ENCODE assay signal across 27 cellular contexts in genomic region chr10:110540038-110540437, GRCh38. TPM values are rescaled to one million over a fixed set of nuclear protein-coding genes. Genes with fewer than 3 reads are reported as not detected.
DNase-seq lines count a peak whose midpoint lies in the region; ATAC-seq and TF ChIP-seq lines count a peak whose summit lies in the region.
"Had no signal": no experiment of that assay in that cellular context is flagged by ENCODE, and none has a peak within 500 bp of the region (broad histone marks: within the 10 kb centered on the region; RNA-seq: fewer than 3 reads in every experiment).

No MANE protein-coding gene starts in this region.

- no peaks in the 10 kb centered on the region for H3K79me1 ChIP-seq in IMR-90 (ENCODE audit: low read depth in 1 of 2, low read length in 2 of 2)

- H3K4me3 Mint-ChIP-seq in activated CD8-positive, alpha-beta T cell treated with anti-CD3 and anti-CD28 coated beads for 36 hours, result no peak overlapping the region
- H3K4me3 Mint-ChIP-seq in activated CD8-positive, alpha-beta T cell treated with anti-CD3 and anti-CD28 coated beads, Interleukin-2, amount 10 ng/mL, durations not matched to agents 7 days and 5 days, result no peak overlapping the region
- H3K4me3 Mint-ChIP-seq in activated naive CD8-positive, alpha-beta T cell treated with anti-CD3 and anti-CD28 coated beads for 36 hours, result no peak overlapping the region
- H3K4me3 Mint-ChIP-seq in stimulated activated effector memory CD8-positive, alpha-beta T cell treated with anti-CD3 and anti-CD28 coated beads, Interleukin-12 subunit alpha, Interleukin-12 subunit beta, amount 100 ng/mL, for 72 hours, result no peak overlapping the region
- H3K4me3 Mint-ChIP-seq: IgD-negative memory B cell, memory B cell, naive B cell had no signal

- H3K56ac ChIP-seq in IMR-90 (ENCODE audit: extremely low read depth, insufficient read depth, low read length), result no peak overlapping the region

- H4K20me1 ChIP-seq in IMR-90 (ENCODE audit: insufficient read depth, low read length), result no peaks in the 10 kb centered on the region

- POLR2A ChIA-PET in activated CD8-positive, alpha-beta T cell treated with anti-CD3 and anti-CD28 coated beads for 36 hours (lab: Charles Lee), result interaction anchor here (0.7 to 2.1 kb wide), 3 partner anchors 9 to 35 kb away, joined by 4 to 5 read pairs (median 4); no protein-coding TSS in a partner anchor
- POLR2A ChIA-PET in activated CD8-positive, alpha-beta T cell treated with anti-CD3 and anti-CD28 coated beads, Interleukin-2, amount 10 ng/mL, durations not matched to agents 7 days and 5 days (lab: Charles Lee), result interaction anchor here (0.6 kb wide), 1 partner anchor 33 kb away, joined by 3 read pairs; no protein-coding TSS in a partner anchor
- POLR2A ChIA-PET in IMR-90 (lab: Charles Lee; ENCODE audit: unreplicated experiment), result no interaction called here

- WGBS in IMR-90 (ENCODE audit: extremely low coverage in 2 of 2, insufficient read length in 1 of 2), 2 experiments, result no CpG with 5 or more reads among the region's 1 CpG

- H3K27ac Mint-ChIP-seq in activated CD8-positive, alpha-beta T cell treated with anti-CD3 and anti-CD28 coated beads for 36 hours, result no peak overlapping the region
- no peak overlapping the region for H3K27ac Mint-ChIP-seq in activated CD8-positive, alpha-beta T cell treated with anti-CD3 and anti-CD28 coated beads, Interleukin-2, amount 10 ng/mL, durations not matched to agents 7 days and 5 days
- peak overlapping the region; percentile 11 for H3K27ac Mint-ChIP-seq in activated naive CD8-positive, alpha-beta T cell treated with anti-CD3 and anti-CD28 coated beads for 36 hours
- peak overlapping the region; percentile 19 for H3K27ac Mint-ChIP-seq in stimulated activated effector memory CD8-positive, alpha-beta T cell treated with anti-CD3 and anti-CD28 coated beads, Interleukin-12 subunit alpha, Interleukin-12 subunit beta, amount 100 ng/mL, for 72 hours
- H3K27ac Mint-ChIP-seq: IgD-negative memory B cell, memory B cell had no signal

- H2BK120ac ChIP-seq in IMR-90 (ENCODE audit: low read depth, low read length), result no peak overlapping the region

- H2BK20ac ChIP-seq in IMR-90 (ENCODE audit: low read depth, low read length), result no peak overlapping the region

- H4K91ac ChIP-seq in IMR-90 (ENCODE audit: insufficient read depth, low read depth, low read length), result no peak overlapping the region

- H2AK5ac ChIP-seq in IMR-90 (ENCODE audit: low read depth, low read length), result no peak overlapping the region

- no peak overlapping the region for H3K4ac ChIP-seq in IMR-90 (ENCODE audit: low read depth, low read length)

- peak; percentile 6 for ATAC-seq in activated CD8-positive, alpha-beta T cell treated with anti-CD3 and anti-CD28 coated beads for 36 hours
- ATAC-seq in activated CD8-positive, alpha-beta T cell treated with anti-CD3 and anti-CD28 coated beads, Interleukin-2, amount 10 ng/mL, durations not matched to agents 7 days and 5 days, result no peak
- no peak for ATAC-seq in IMR-90 (ENCODE audit: low read depth)
- no peak for ATAC-seq in stimulated activated effector memory CD8-positive, alpha-beta T cell treated with anti-CD3 and anti-CD28 coated beads, Interleukin-12 subunit alpha, Interleukin-12 subunit beta, amount 100 ng/mL, for 72 hours
- no peak for ATAC-seq in esophagus mucosa
- ATAC-seq: heart right ventricle had no signal

- no peaks in the 10 kb centered on the region for H3K27me3 ChIP-seq in IMR-90 (ENCODE audit: control insufficient read depth, insufficient read depth, low read length)
- H3K27me3 ChIP-seq: adrenal gland, BE2C, brain microvascular endothelial cell, heart right ventricle, SJSA1 had no signal

- no peak overlapping the region for H4K5ac ChIP-seq in IMR-90 (ENCODE audit: low read depth, low read length)

- no peak overlapping the region for H3K9ac ChIP-seq in IMR-90 (ENCODE audit: low read depth, low read length)

- TF ChIP-seq POLR2A in IMR-90 (IDR thresholded peaks at IDR 0.05; ENCODE audit: low read depth, low read length), result no peak

- H3K4me3 ChIP-seq in IMR-90 (ENCODE audit: insufficient read depth, low read depth, low read length), result no peak overlapping the region
- H3K4me3 ChIP-seq: adrenal gland, HAP-1, heart right ventricle, SJSA1, skin epidermis had no signal

- no peak overlapping the region for H2AFZ ChIP-seq in IMR-90 (replicated peaks; ENCODE audit: low read length, poor library complexity)

- no peak for TF ChIP-seq RAD21 in IMR-90 (IDR thresholded peaks at IDR 0.05; ENCODE audit: low read length)

- peak overlapping the region; percentile 21; the same call in 1 of the 3 replicates for H2BK15ac ChIP-seq in IMR-90 (ENCODE audit: low read depth, low read length)

- peaks cover 29% of the 10 kb centered on the region for H3K4me1 Mint-ChIP-seq in activated CD8-positive, alpha-beta T cell treated with anti-CD3 and anti-CD28 coated beads for 36 hours (ENCODE audit: low read depth)
- H3K4me1 Mint-ChIP-seq in activated CD8-positive, alpha-beta T cell treated with anti-CD3 and anti-CD28 coated beads, Interleukin-2, amount 10 ng/mL, durations not matched to agents 7 days and 5 days (ENCODE audit: low read depth), result peaks cover 28% of the 10 kb centered on the region
- H3K4me1 Mint-ChIP-seq in activated naive CD8-positive, alpha-beta T cell treated with anti-CD3 and anti-CD28 coated beads for 36 hours, result peaks cover 40% of the 10 kb centered on the region
- H3K4me1 Mint-ChIP-seq in stimulated activated effector memory CD8-positive, alpha-beta T cell treated with anti-CD3 and anti-CD28 coated beads, Interleukin-12 subunit alpha, Interleukin-12 subunit beta, amount 100 ng/mL, for 72 hours, result peaks cover 36% of the 10 kb centered on the region

- H3K36me3 ChIP-seq in IMR-90 (ENCODE audit: control insufficient read depth, insufficient read depth, low read length), result no peaks in the 10 kb centered on the region
- H3K36me3 ChIP-seq: adrenal gland, BE2C, brain microvascular endothelial cell, HAP-1, heart right ventricle, SJSA1 had no signal

- in situ Hi-C loops in IMR-90 (cut with MboI; ENCODE audit: low sequenced_read_pairs), result no loop called here

- H3K9me3 Mint-ChIP-seq in activated CD8-positive, alpha-beta T cell treated with anti-CD3 and anti-CD28 coated beads for 36 hours, result no peaks in the 10 kb centered on the region
- no peaks in the 10 kb centered on the region for H3K9me3 Mint-ChIP-seq in activated CD8-positive, alpha-beta T cell treated with anti-CD3 and anti-CD28 coated beads, Interleukin-2, amount 10 ng/mL, durations not matched to agents 7 days and 5 days (ENCODE audit: insufficient read depth)
- no peaks in the 10 kb centered on the region for H3K9me3 Mint-ChIP-seq in activated naive CD8-positive, alpha-beta T cell treated with anti-CD3 and anti-CD28 coated beads for 36 hours
- H3K9me3 Mint-ChIP-seq in stimulated activated effector memory CD8-positive, alpha-beta T cell treated with anti-CD3 and anti-CD28 coated beads, Interleukin-12 subunit alpha, Interleukin-12 subunit beta, amount 100 ng/mL, for 72 hours, result no peaks in the 10 kb centered on the region
- H3K9me3 Mint-ChIP-seq: IgD-negative memory B cell, memory B cell, naive B cell had no signal

- no peak overlapping the region for H3K23ac ChIP-seq in IMR-90 (ENCODE audit: low read depth, low read length)

- no peak overlapping the region for H3K18ac ChIP-seq in IMR-90 (ENCODE audit: low read depth, low read length)

- no peak for TF ChIP-seq CTCF in activated CD8-positive, alpha-beta T cell treated with anti-CD3 and anti-CD28 coated beads for 36 hours (IDR thresholded peaks at IDR 0.05)
- TF ChIP-seq CTCF in IMR-90 (conservative IDR thresholded peaks at IDR 0.05; ENCODE audit: low read depth, low read length), result no peak

- BruUV-seq in IMR-90 (replicated peaks; lab: Mats Ljungman, UMichigan), result no TSS peak

- dilution Hi-C loops in IMR-90 (cut with HindIII; ENCODE audit: low sequenced_read_pairs, unreplicated experiment), result no loop called here

- no peak overlapping the region for H4K8ac ChIP-seq in IMR-90 (ENCODE audit: low read depth in 2 of 2, low read length in 2 of 2)

- H3K4me2 ChIP-seq in IMR-90 (ENCODE audit: low read depth, low read length), result no peak overlapping the region

- H3K4me1 ChIP-seq in IMR-90 (ENCODE audit: control insufficient read depth, insufficient read depth, low read length), result peaks cover 9% of the 10 kb centered on the region
- H3K4me1 ChIP-seq: adrenal gland, BE2C, HAP-1 had no signal

- no peaks in the 10 kb centered on the region for H3K36me3 Mint-ChIP-seq in activated CD8-positive, alpha-beta T cell treated with anti-CD3 and anti-CD28 coated beads for 36 hours (ENCODE audit: low read depth)
- H3K36me3 Mint-ChIP-seq in activated CD8-positive, alpha-beta T cell treated with anti-CD3 and anti-CD28 coated beads, Interleukin-2, amount 10 ng/mL, durations not matched to agents 7 days and 5 days (ENCODE audit: low read depth), result no peaks in the 10 kb centered on the region
- H3K36me3 Mint-ChIP-seq in activated naive CD8-positive, alpha-beta T cell treated with anti-CD3 and anti-CD28 coated beads for 36 hours, result no peaks in the 10 kb centered on the region
- peaks cover 11% of the 10 kb centered on the region for H3K36me3 Mint-ChIP-seq in stimulated activated effector memory CD8-positive, alpha-beta T cell treated with anti-CD3 and anti-CD28 coated beads, Interleukin-12 subunit alpha, Interleukin-12 subunit beta, amount 100 ng/mL, for 72 hours
- H3K36me3 Mint-ChIP-seq: IgD-negative memory B cell, memory B cell, naive B cell had no signal

- no peak overlapping the region for H3K14ac ChIP-seq in IMR-90 (replicated peaks; ENCODE audit: low read depth, low read length)

- H3K27me3 Mint-ChIP-seq in activated CD8-positive, alpha-beta T cell treated with anti-CD3 and anti-CD28 coated beads for 36 hours, result no peaks in the 10 kb centered on the region
- H3K27me3 Mint-ChIP-seq in activated CD8-positive, alpha-beta T cell treated with anti-CD3 and anti-CD28 coated beads, Interleukin-2, amount 10 ng/mL, durations not matched to agents 7 days and 5 days (ENCODE audit: low read depth), result no peaks in the 10 kb centered on the region
- H3K27me3 Mint-ChIP-seq in activated naive CD8-positive, alpha-beta T cell treated with anti-CD3 and anti-CD28 coated beads for 36 hours, result no peaks in the 10 kb centered on the region
- H3K27me3 Mint-ChIP-seq: IgD-negative memory B cell, memory B cell, naive B cell had no signal

- H3K9me3 ChIP-seq in IMR-90 (ENCODE audit: control insufficient read depth, insufficient read depth, low read length), result no peaks in the 10 kb centered on the region
- H3K9me3 ChIP-seq: adrenal gland, BE2C, HAP-1, heart right ventricle, SJSA1 had no signal

- H3K27ac ChIP-seq in IMR-90 (ENCODE audit: insufficient read depth, low read length), result no peak overlapping the region
- H3K27ac ChIP-seq: adrenal gland, brain microvascular endothelial cell, heart right ventricle, SJSA1, skin epidermis had no signal

- intact Hi-C loops in activated CD8-positive, alpha-beta T cell treated with anti-CD3 and anti-CD28 coated beads for 36 hours (cut with micrococcal nuclease), result no loop called here
- intact Hi-C loops in IMR-90 (cut with micrococcal nuclease), result no loop called here

- no peak overlapping the region for H2AK9ac ChIP-seq in IMR-90 (replicated peaks; ENCODE audit: low read depth, low read length, poor library complexity)

- H2BK5ac ChIP-seq in IMR-90 (ENCODE audit: low read depth, low read length, poor library complexity, severe bottlenecking), result no peak overlapping the region

- CTCF ChIA-PET in activated CD8-positive, alpha-beta T cell treated with anti-CD3 and anti-CD28 coated beads for 36 hours (lab: Charles Lee), result interaction anchor here (0.7 to 4.0 kb wide), 7 partner anchors 10 to 233 kb away, joined by 3 to 14 read pairs (median 5); no protein-coding TSS in a partner anchor
- CTCF ChIA-PET in activated CD8-positive, alpha-beta T cell treated with anti-CD3 and anti-CD28 coated beads, Interleukin-2, amount 10 ng/mL, durations not matched to agents 7 days and 5 days (lab: Charles Lee), result interaction anchor here (0.9 to 1.7 kb wide), 10 partner anchors 10 to 247 kb away, joined by 3 to 6 read pairs (median 4); partner anchors contain the start of gene SMNDC1
- CTCF ChIA-PET in IMR-90 (lab: Yijun Ruan, JAX), result interaction anchor here (0.6 to 0.8 kb wide), 4 partner anchors 10 to 233 kb away, joined by 3 to 5 read pairs (median 4); no protein-coding TSS in a partner anchor

- no peak for DNase-seq in activated CD8-positive, alpha-beta T cell treated with anti-CD3 and anti-CD28 coated beads for 36 hours
- no peak for DNase-seq in activated CD8-positive, alpha-beta T cell treated with anti-CD3 and anti-CD28 coated beads, Interleukin-2, amount 10 ng/mL, durations not matched to agents 7 days and 5 days
- DNase-seq in IMR-90 (no peak), NCI-H526 treated with DMSO at 0.1 percent for 48 hours (lab: John Stamatoyannopoulos, UW) (no peak)
- DNase-seq in activated naive CD8-positive, alpha-beta T cell treated with anti-CD3 and anti-CD28 coated beads for 36 hours, result no peak
- no peak for DNase-seq in stimulated activated effector memory CD8-positive, alpha-beta T cell treated with anti-CD3 and anti-CD28 coated beads, Interleukin-12 subunit alpha, Interleukin-12 subunit beta, amount 100 ng/mL, for 72 hours (ENCODE audit: low spot score in 2 of 2)
- DNase-seq in activated effector memory CD4-positive, alpha-beta T cell treated with anti-CD3 and anti-CD28 coated beads, Interleukin-2, amount 50 U/mL, for 16 hours, result no peak
- DNase-seq: activated CD4-positive, alpha-beta T cell treated with anti-CD3 and anti-CD28 coated beads for 4 hours; adrenal gland; BE2C; brain microvascular endothelial cell; DND-41; effector CD4-positive, alpha-beta T cell; foreskin fibroblast; heart right ventricle; naive B cell; NCI-H1105; NCI-H2081; NCI-H446 treated with DMSO at 0.1 percent for 48 hours; nucleus accumbens; substantia nigra had no signal

- peaks cover 12% of the 10 kb centered on the region; the same call in 1 of the 2 replicates for H3K9me1 ChIP-seq in IMR-90 (ENCODE audit: insufficient read depth, low read length)

RNA-seq across cellular contexts. Expression of gene SMC3, which starts 27.5 kb away (rescaled TPM):
- total RNA-seq in activated CD8-positive, alpha-beta T cell treated with anti-CD3 and anti-CD28 coated beads for 36 hours, result 10 to 100 TPM; 69.7 to 71.2 TPM
- 10 to 100 TPM; 75.6 to 82.2 TPM for total RNA-seq in activated CD8-positive, alpha-beta T cell treated with anti-CD3 and anti-CD28 coated beads, Interleukin-2, amount 10 ng/mL, durations not matched to agents 7 days and 5 days
- total RNA-seq in IMR-90 (2012; rRNA removed), result 15.2 and 30.0 TPM in 2 replicates
- 11.7 and 15.0 TPM in 2 replicates for polyA plus RNA-seq in IMR-90 (2012; rRNA removed)
- polyA plus RNA-seq in IMR-90 (2012; cell fraction: cytosol; rRNA removed), result 1.3 and 2.1 TPM in 2 replicates
- 0.76 and 5.6 TPM in 2 replicates for polyA plus RNA-seq in IMR-90 (2012; cell fraction: nucleus; rRNA removed; ENCODE audit: low replicate concordance)
- total RNA-seq in activated naive CD8-positive, alpha-beta T cell treated with anti-CD3 and anti-CD28 coated beads for 36 hours, result 10 to 100 TPM; 75.6 to 76.5 TPM
- 23.9 TPM for total RNA-seq in esophagus mucosa

RNA-seq across cellular contexts. Expression of gene DUSP5, which starts 42.3 kb away (rescaled TPM):
- total RNA-seq in activated CD8-positive, alpha-beta T cell treated with anti-CD3 and anti-CD28 coated beads for 36 hours, result 10 to 100 TPM; 49.4 to 50.8 TPM
- total RNA-seq in activated CD8-positive, alpha-beta T cell treated with anti-CD3 and anti-CD28 coated beads, Interleukin-2, amount 10 ng/mL, durations not matched to agents 7 days and 5 days, result 10 to 100 TPM; 26.8 to 27.8 TPM
- total RNA-seq in IMR-90 (2012; rRNA removed), result 42.1 and 55.3 TPM in 2 replicates
- polyA plus RNA-seq in IMR-90 (2012; rRNA removed), result 48.1 and 61.5 TPM in 2 replicates
- polyA plus RNA-seq in IMR-90 (2012; cell fraction: cytosol; rRNA removed), result 39.0 and 110 TPM in 2 replicates
- polyA plus RNA-seq in IMR-90 (2012; cell fraction: nucleus; rRNA removed; ENCODE audit: low replicate concordance), result 239 and 414 TPM in 2 replicates
- total RNA-seq in activated naive CD8-positive, alpha-beta T cell treated with anti-CD3 and anti-CD28 coated beads for 36 hours, result 10 to 100 TPM; 30.1 to 31.4 TPM
- total RNA-seq in esophagus mucosa, result 26.8 TPM

Comparison
In these comparisons a context has a peak if more than half of its experiments do, and no peak if none do; other contexts are left out.
1. H3K27ac Mint-ChIP-seq: peak in activated naive CD8-positive, alpha-beta T cell treated with anti-CD3 and anti-CD28 coated beads for 36 hours (single experiment) and stimulated activated effector memory CD8-positive, alpha-beta T cell treated with anti-CD3 and anti-CD28 coated beads, Interleukin-12 subunit alpha, Interleukin-12 subunit beta, amount 100 ng/mL, for 72 hours (single experiment); none in activated CD8-positive, alpha-beta T cell treated with anti-CD3 and anti-CD28 coated beads for 36 hours (single experiment) and activated CD8-positive, alpha-beta T cell treated with anti-CD3 and anti-CD28 coated beads, Interleukin-2, amount 10 ng/mL, durations not matched to agents 7 days and 5 days (single experiment).